Comparison of ENCODE assay signal across 8 cellular contexts in the genomic region with DNA sequence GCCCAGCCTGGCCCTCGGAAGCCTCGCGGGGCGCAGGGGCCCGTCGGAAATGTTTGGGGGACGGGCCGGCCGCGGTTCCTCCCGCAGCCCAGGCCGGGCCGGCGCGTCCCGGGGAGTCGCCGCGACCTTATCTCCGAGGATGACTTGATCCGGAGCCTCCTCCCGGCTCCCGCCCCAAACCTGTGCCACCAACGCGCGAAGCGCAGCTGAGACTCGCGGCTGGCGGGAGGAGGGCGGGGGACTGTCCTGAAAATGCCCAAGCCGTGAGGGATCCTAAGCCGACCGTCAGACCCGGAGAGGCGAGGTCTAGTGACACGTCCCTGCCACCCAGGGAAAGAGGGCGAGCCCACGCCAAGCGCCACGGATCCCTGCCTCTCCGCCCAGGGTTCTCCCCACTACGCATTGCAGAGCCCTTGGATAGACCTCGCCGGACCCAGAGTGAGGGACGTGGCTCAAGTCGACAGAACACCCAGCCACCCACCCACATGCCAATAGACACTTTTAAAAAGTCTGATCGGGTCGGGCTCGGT. TPM values are rescaled to one million over a fixed set of nuclear protein-coding genes. Genes with fewer than 3 reads are reported as not detected.
A peak's percentile ranks its signal among the peaks of the same experiment; 100 is the strongest.
DNase-seq lines count a peak whose midpoint lies in the region; ATAC-seq lines count a peak whose summit lies in the region.

No MANE protein-coding gene starts in this region.

- H3K27me3 Mint-ChIP-seq in activated T-helper 17 cell treated with anti-CD3 and anti-CD28 coated beads, Interleukin-2, amount 50 U/mL, for 72 hours = no peaks in the 10 kb centered on the region
- no peaks in the 10 kb centered on the region for H3K27me3 Mint-ChIP-seq in stimulated activated naive B cell treated with anti-CD40 and anti-IgM and Interleukin-4, amounts not matched to agents 10 μg/mL and 1 μg/mL and 100 μg/mL, for 72 hours

- H3K27me3 ChIP-seq in iPS-20b (ENCODE audit: insufficient read depth, low read length) = peaks cover 53% of the 10 kb centered on the region

- H3K27ac ChIP-seq in iPS-20b (ENCODE audit: low read length) = no peak overlapping the region

- peaks cover 14% of the 10 kb centered on the region; the same call in 1 of the 2 replicates for H3K36me3 ChIP-seq in iPS-20b (ENCODE audit: insufficient read depth, low read depth, low read length)

- peak overlapping the region; percentile 52 for H3K4me3 Mint-ChIP-seq in activated T-helper 17 cell treated with anti-CD3 and anti-CD28 coated beads, Interleukin-2, amount 50 U/mL, for 72 hours
- peak overlapping the region; percentile 76 to 84 for H3K4me3 Mint-ChIP-seq in stimulated activated naive B cell treated with anti-CD40 and anti-IgM and Interleukin-4, amounts not matched to agents 10 μg/mL and 1 μg/mL and 100 μg/mL, for 72 hours

- peak overlapping the region; percentile 22; the same call in 1 of the 2 replicates for H3K4me3 ChIP-seq in iPS-20b (ENCODE audit: low read length)

- no peaks in the 10 kb centered on the region for H3K4me1 ChIP-seq in iPS-20b (ENCODE audit: insufficient read depth, low read length)

- H3K36me3 Mint-ChIP-seq in activated T-helper 17 cell treated with anti-CD3 and anti-CD28 coated beads, Interleukin-2, amount 50 U/mL, for 72 hours (ENCODE audit: low read depth) = peaks cover 13% of the 10 kb centered on the region
- H3K36me3 Mint-ChIP-seq in stimulated activated naive B cell treated with anti-CD40 and anti-IgM and Interleukin-4, amounts not matched to agents 10 μg/mL and 1 μg/mL and 100 μg/mL, for 72 hours = peaks cover 0 to 3% of the 10 kb centered on the region in 2 donors

- no peak overlapping the region for H3K27ac Mint-ChIP-seq in activated T-helper 17 cell treated with anti-CD3 and anti-CD28 coated beads, Interleukin-2, amount 50 U/mL, for 72 hours
- H3K27ac Mint-ChIP-seq in stimulated activated naive B cell treated with anti-CD40 and anti-IgM and Interleukin-4, amounts not matched to agents 10 μg/mL and 1 μg/mL and 100 μg/mL, for 72 hours = peak overlapping the region; percentile 31

- no peaks in the 10 kb centered on the region for H3K9me3 Mint-ChIP-seq in activated T-helper 17 cell treated with anti-CD3 and anti-CD28 coated beads, Interleukin-2, amount 50 U/mL, for 72 hours
- H3K9me3 Mint-ChIP-seq in stimulated activated naive B cell treated with anti-CD40 and anti-IgM and Interleukin-4, amounts not matched to agents 10 μg/mL and 1 μg/mL and 100 μg/mL, for 72 hours = no peaks in the 10 kb centered on the region

- DNase-seq in NCI-H748 (lab: John Stamatoyannopoulos, UW; ENCODE audit: unreplicated experiment) = peak; percentile 35
- no peak for DNase-seq in NCI-H748 treated with DMSO at 0.1 percent for 48 hours (lab: John Stamatoyannopoulos, UW)
- DNase-seq in stimulated activated naive B cell treated with anti-CD40 and anti-IgM and Interleukin-4, amounts not matched to agents 10 μg/mL and 1 μg/mL and 100 μg/mL, for 72 hours = no peak
- DNase-seq in NOMO-1 (lab: John Stamatoyannopoulos, UW; ENCODE audit: unreplicated experiment in 2 of 2) = no peak

- H3K9ac ChIP-seq in iPS-20b (ENCODE audit: low read depth, low read length) = no peak overlapping the region

- H3K4me1 Mint-ChIP-seq in activated T-helper 17 cell treated with anti-CD3 and anti-CD28 coated beads, Interleukin-2, amount 50 U/mL, for 72 hours = no peaks in the 10 kb centered on the region
- H3K4me1 Mint-ChIP-seq in stimulated activated naive B cell treated with anti-CD40 and anti-IgM and Interleukin-4, amounts not matched to agents 10 μg/mL and 1 μg/mL and 100 μg/mL, for 72 hours = peaks cover 8 to 10% of the 10 kb centered on the region in 2 donors

- ATAC-seq in HG03045 (IDR thresholded peaks at IDR 0.05; ENCODE audit: unreplicated experiment) = peak; percentile 12
- peak; percentile 5 for ATAC-seq in activated T-helper 17 cell treated with anti-CD3 and anti-CD28 coated beads, Interleukin-2, amount 50 U/mL, for 72 hours (replicated peaks)
- ATAC-seq in stimulated activated naive B cell treated with anti-CD40 and anti-IgM and Interleukin-4, amounts not matched to agents 10 μg/mL and 1 μg/mL and 100 μg/mL, for 72 hours (replicated peaks) = peak; percentile 1 to 4
- ATAC-seq in HG03469 (IDR thresholded peaks at IDR 0.05; ENCODE audit: unreplicated experiment) = no peak

- no peaks in the 10 kb centered on the region for H3K9me3 ChIP-seq in iPS-20b (ENCODE audit: insufficient read depth, low read depth, low read length)

RNA-seq across cellular contexts. Expression of gene UTP14A, which starts 26.9 kb away (rescaled TPM):
- total RNA-seq in activated T-helper 17 cell treated with anti-CD3 and anti-CD28 coated beads, Interleukin-2, amount 50 U/mL, for 72 hours = 10 to 100 TPM; 16.8 to 33.3 TPM

RNA-seq across cellular contexts. Expression of gene BCORL1, which starts 49.6 kb away (rescaled TPM):
- total RNA-seq in activated T-helper 17 cell treated with anti-CD3 and anti-CD28 coated beads, Interleukin-2, amount 50 U/mL, for 72 hours = 10 to 100 TPM in 1 of 2 donors, 1 to 10 TPM in 1; 8.4 to 11.7 TPM
